In the genomic region with DNA sequence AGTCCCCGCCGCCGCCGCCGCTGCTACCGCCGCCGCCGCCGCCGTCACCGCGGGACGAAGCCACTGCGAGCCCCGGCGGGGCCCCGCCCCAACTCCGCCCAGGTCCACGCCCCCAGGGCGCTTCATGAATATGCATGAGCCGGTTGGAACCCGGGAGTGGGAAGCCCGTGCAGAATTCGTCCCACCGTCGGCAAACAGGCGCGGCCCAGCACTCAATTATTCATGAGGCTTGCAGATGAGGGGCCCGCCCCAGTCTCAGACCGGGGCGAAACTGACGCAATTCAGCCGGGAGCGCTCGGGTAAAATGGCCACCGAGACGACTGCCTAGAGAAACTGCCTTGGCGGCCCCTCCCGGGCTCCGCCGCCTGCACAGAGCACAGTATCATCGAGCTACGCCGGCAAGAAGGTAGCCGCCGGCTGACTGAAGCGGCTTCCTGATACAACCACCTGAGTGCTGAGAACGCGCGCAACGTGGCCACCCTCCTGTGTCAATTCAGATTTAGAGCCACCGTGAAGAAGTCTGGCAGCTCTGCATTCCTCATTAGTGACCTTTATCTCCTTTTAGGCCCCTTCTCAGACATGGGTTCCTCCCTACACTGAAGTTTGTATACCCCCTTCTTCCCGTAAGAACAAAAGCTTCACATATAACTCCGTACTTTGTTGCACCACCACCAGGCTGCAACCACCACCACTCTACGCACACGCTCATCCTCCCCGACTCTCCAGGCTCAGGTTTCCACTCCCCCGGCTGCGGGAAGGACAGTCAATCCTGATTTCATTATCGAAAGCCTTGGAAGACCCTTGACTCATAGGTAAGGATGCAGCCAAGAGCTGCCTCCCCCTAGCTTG, we compare ENCODE assay signal across 1 cellular context.
TF ChIP-seq lines count a peak whose summit lies in the region.

A gene with protein sequence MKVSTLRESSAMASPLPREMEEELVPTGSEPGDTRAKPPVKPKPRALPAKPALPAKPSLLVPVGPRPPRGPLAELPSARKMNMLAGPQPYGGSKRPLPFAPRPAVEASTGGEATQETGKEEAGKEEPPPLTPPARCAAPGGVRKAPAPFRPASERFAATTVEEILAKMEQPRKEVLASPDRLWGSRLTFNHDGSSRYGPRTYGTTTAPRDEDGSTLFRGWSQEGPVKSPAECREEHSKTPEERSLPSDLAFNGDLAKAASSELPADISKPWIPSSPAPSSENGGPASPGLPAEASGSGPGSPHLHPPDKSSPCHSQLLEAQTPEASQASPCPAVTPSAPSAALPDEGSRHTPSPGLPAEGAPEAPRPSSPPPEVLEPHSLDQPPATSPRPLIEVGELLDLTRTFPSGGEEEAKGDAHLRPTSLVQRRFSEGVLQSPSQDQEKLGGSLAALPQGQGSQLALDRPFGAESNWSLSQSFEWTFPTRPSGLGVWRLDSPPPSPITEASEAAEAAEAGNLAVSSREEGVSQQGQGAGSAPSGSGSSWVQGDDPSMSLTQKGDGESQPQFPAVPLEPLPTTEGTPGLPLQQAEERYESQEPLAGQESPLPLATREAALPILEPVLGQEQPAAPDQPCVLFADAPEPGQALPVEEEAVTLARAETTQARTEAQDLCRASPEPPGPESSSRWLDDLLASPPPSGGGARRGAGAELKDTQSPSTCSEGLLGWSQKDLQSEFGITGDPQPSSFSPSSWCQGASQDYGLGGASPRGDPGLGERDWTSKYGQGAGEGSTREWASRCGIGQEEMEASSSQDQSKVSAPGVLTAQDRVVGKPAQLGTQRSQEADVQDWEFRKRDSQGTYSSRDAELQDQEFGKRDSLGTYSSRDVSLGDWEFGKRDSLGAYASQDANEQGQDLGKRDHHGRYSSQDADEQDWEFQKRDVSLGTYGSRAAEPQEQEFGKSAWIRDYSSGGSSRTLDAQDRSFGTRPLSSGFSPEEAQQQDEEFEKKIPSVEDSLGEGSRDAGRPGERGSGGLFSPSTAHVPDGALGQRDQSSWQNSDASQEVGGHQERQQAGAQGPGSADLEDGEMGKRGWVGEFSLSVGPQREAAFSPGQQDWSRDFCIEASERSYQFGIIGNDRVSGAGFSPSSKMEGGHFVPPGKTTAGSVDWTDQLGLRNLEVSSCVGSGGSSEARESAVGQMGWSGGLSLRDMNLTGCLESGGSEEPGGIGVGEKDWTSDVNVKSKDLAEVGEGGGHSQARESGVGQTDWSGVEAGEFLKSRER (N-terminal part only) (minus strand): TSS at position 67 of the 849 bp plus-strand sequence. CDS start 3,067 bp downstream, outside the sequence.

TF ChIP-seq in GM12878, 131 proteins besides CTCF, POLR2A, EP300 and RAD21 (continued from another document and continues in another):
- TF ChIP-seq, protein P1, sequence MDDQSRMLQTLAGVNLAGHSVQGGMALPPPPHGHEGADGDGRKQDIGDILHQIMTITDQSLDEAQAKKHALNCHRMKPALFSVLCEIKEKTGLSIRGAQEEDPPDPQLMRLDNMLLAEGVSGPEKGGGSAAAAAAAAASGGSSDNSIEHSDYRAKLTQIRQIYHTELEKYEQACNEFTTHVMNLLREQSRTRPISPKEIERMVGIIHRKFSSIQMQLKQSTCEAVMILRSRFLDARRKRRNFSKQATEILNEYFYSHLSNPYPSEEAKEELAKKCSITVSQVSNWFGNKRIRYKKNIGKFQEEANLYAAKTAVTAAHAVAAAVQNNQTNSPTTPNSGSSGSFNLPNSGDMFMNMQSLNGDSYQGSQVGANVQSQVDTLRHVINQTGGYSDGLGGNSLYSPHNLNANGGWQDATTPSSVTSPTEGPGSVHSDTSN (IDR thresholded peaks at IDR 0.05; ENCODE audit: insufficient replicate concordance, low read depth, low read length): no peak
- no peak for TF ChIP-seq KDM1A (IDR thresholded peaks at IDR 0.05; ENCODE audit: borderline replicate concordance)
- TF ChIP-seq REST (IDR thresholded peaks at IDR 0.05; ENCODE audit: low read depth, low read length): 0 out of 2 replicates have a peak, but pooled peaks have one; percentile 23
- TF ChIP-seq CHD1 (IDR thresholded peaks at IDR 0.05; ENCODE audit: low read depth, low read length): no peak
- peak; percentile 58 to 86; a peak in 3 of 4 replicates for TF ChIP-seq BHLHE40 (IDR thresholded peaks at IDR 0.05; ENCODE audit: borderline replicate concordance in 1 of 2, low read depth in 2 of 2, low read length in 1 of 2)
- no peak for TF ChIP-seq CHD4 (IDR thresholded peaks at IDR 0.05)
- TF ChIP-seq ZBED1 (IDR thresholded peaks at IDR 0.05; ENCODE audit: borderline replicate concordance): no peak
- no peak; the same call in 1 of the 2 replicates for TF ChIP-seq FOXM1 (IDR thresholded peaks at IDR 0.05; ENCODE audit: low read depth, low read length)
- TF ChIP-seq ZNF207 (IDR thresholded peaks at IDR 0.05; ENCODE audit: borderline replicate concordance): peak; percentile 89; the same call in 1 of the 2 replicates
- no peak for TF ChIP-seq MEF2A (IDR thresholded peaks at IDR 0.05; ENCODE audit: insufficient read depth, low read depth, low read length)
- TF ChIP-seq MTA3 (IDR thresholded peaks at IDR 0.05; ENCODE audit: borderline replicate concordance, low read length): no peak
- TF ChIP-seq ATF2 (IDR thresholded peaks at IDR 0.05; ENCODE audit: low read length): no peak; the same call in 1 of the 2 replicates
- TF ChIP-seq, protein P2, sequence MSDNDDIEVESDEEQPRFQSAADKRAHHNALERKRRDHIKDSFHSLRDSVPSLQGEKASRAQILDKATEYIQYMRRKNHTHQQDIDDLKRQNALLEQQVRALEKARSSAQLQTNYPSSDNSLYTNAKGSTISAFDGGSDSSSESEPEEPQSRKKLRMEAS (IDR thresholded peaks at IDR 0.05; ENCODE audit: low read depth, low read length): no peak
- TF ChIP-seq BRCA1 (IDR thresholded peaks at IDR 0.05; ENCODE audit: low read depth, low read length): no peak
- 0 out of 2 replicates have a peak, but pooled peaks have one; percentile 25 for TF ChIP-seq NBN (IDR thresholded peaks at IDR 0.05)
- no peak for TF ChIP-seq ZNF384 (IDR thresholded peaks at IDR 0.05; ENCODE audit: borderline replicate concordance, low read depth, low read length)
- peak; percentile 87 for TF ChIP-seq POLR2AphosphoS5 (IDR thresholded peaks at IDR 0.05; ENCODE audit: low read length)
- no peak for TF ChIP-seq PRDM15 (CRISPR knock-in tag; IDR thresholded peaks at IDR 0.05)
- no peak for TF ChIP-seq RFX5 (IDR thresholded peaks at IDR 0.05; ENCODE audit: low read depth, low read length)
- TF ChIP-seq IKZF1 (conservative IDR thresholded peaks at IDR 0.05): peak; percentile 51; the same call in 1 of the 2 replicates
- peak; percentile 70; the same call in 1 of the 2 replicates for TF ChIP-seq SMAD5 (IDR thresholded peaks at IDR 0.05; ENCODE audit: low read depth)
- no peak for TF ChIP-seq TCF7 (IDR thresholded peaks at IDR 0.05; ENCODE audit: borderline replicate concordance)
- TF ChIP-seq HCFC1 (IDR thresholded peaks at IDR 0.05; ENCODE audit: low read length): no peak; the same call in none of the 2 replicates
- TF ChIP-seq CHD2 (IDR thresholded peaks at IDR 0.05; ENCODE audit: borderline replicate concordance, low read depth, low read length): no peak; the same call in 1 of the 2 replicates
- no peak for TF ChIP-seq IRF4 (IDR thresholded peaks at IDR 0.05; ENCODE audit: low read depth, low read length)
- no peak for TF ChIP-seq MYC (IDR thresholded peaks at IDR 0.05; ENCODE audit: insufficient read depth, insufficient read length, insufficient replicate concordance, low read length, severe bottlenecking)
- TF ChIP-seq FOXK2 (IDR thresholded peaks at IDR 0.05): no peak
- no peak for TF ChIP-seq EGR1 (IDR thresholded peaks at IDR 0.05; ENCODE audit: borderline replicate concordance in 1 of 2, low read depth in 2 of 2, low read length in 2 of 2)
- TF ChIP-seq CBFB (IDR thresholded peaks at IDR 0.05; ENCODE audit: low read depth): no peak
- TF ChIP-seq BACH1 (IDR thresholded peaks at IDR 0.05; ENCODE audit: borderline replicate concordance): peak; percentile 62; the same call in 1 of the 2 replicates
- no peak for TF ChIP-seq JUND (IDR thresholded peaks at IDR 0.05; ENCODE audit: low read depth, low read length)
- TF ChIP-seq, protein P3, sequence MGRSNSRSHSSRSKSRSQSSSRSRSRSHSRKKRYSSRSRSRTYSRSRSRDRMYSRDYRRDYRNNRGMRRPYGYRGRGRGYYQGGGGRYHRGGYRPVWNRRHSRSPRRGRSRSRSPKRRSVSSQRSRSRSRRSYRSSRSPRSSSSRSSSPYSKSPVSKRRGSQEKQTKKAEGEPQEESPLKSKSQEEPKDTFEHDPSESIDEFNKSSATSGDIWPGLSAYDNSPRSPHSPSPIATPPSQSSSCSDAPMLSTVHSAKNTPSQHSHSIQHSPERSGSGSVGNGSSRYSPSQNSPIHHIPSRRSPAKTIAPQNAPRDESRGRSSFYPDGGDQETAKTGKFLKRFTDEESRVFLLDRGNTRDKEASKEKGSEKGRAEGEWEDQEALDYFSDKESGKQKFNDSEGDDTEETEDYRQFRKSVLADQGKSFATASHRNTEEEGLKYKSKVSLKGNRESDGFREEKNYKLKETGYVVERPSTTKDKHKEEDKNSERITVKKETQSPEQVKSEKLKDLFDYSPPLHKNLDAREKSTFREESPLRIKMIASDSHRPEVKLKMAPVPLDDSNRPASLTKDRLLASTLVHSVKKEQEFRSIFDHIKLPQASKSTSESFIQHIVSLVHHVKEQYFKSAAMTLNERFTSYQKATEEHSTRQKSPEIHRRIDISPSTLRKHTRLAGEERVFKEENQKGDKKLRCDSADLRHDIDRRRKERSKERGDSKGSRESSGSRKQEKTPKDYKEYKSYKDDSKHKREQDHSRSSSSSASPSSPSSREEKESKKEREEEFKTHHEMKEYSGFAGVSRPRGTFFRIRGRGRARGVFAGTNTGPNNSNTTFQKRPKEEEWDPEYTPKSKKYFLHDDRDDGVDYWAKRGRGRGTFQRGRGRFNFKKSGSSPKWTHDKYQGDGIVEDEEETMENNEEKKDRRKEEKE (IDR thresholded peaks at IDR 0.05): no peak
- no peak for TF ChIP-seq ETV6 (conservative IDR thresholded peaks at IDR 0.05 in 1 of 2, IDR thresholded peaks at IDR 0.05 in 1 of 2; ENCODE audit: borderline replicate concordance in 1 of 2, low read depth in 1 of 2)
- TF ChIP-seq CBX5 (IDR thresholded peaks at IDR 0.05; ENCODE audit: low read depth): no peak
- TF ChIP-seq TCF3 (IDR thresholded peaks at IDR 0.05; ENCODE audit: borderline replicate concordance, insufficient read depth, low read depth, low read length): no peak
- TF ChIP-seq POU2F2 (IDR thresholded peaks at IDR 0.05; ENCODE audit: borderline replicate concordance, low read depth, low read length): peak; percentile 100
- no peak for TF ChIP-seq SUZ12 (IDR thresholded peaks at IDR 0.05; ENCODE audit: unreplicated experiment)
- TF ChIP-seq CEBPB (IDR thresholded peaks at IDR 0.05; ENCODE audit: borderline replicate concordance in 1 of 2, low read depth in 2 of 2, low read length in 2 of 2): peak in 1 of 2 experiments; percentile 23; a peak in 1 of 4 replicates
- TF ChIP-seq FOS (IDR thresholded peaks at IDR 0.05; ENCODE audit: borderline replicate concordance, extremely low read depth, insufficient read length): no peak
- TF ChIP-seq SPI1 (IDR thresholded peaks at IDR 0.05; ENCODE audit: borderline replicate concordance, insufficient read depth, low read depth, low read length): no peak
